Comparison of ENCODE assay signal across 4 cellular contexts in the genomic region with DNA sequence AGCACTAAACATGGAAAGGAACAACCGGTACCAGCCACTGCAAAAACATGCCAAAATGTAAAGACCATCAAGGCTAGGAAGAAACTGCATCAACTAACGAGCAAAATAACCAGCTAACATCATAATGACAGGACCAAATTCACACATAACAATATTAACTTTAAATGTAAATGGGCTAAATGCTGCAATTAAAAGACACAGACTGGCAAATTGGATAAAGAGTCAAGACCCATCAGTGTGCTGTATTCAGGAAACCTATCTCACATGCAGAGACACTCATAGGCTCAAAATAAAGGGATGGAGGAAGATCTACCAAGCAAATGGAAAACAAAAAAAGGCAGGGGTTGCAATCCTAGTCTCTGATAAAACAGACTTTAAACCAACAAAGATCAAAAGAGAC. TPM values are rescaled to one million over a fixed set of nuclear protein-coding genes. Genes with fewer than 3 reads are reported as not detected.
"Had no signal": no experiment of that assay in that cellular context is flagged by ENCODE, and none has a peak within 500 bp of the region (broad histone marks: within the 10 kb centered on the region; RNA-seq: fewer than 3 reads in every experiment).

No MANE protein-coding gene starts in this region.

RNA-seq across cellular contexts. Expression of a gene that starts 21.5 kb away (rescaled TPM):
- total RNA-seq: LHCN-M2, M059J, MCF 10A, NCI-H460 had no signal
